Comparison of ENCODE assay signal across 2 cellular contexts in genomic region chr11:31218847-31219246, GRCh38.
TF ChIP-seq lines count a peak whose summit lies in the region.

No MANE protein-coding gene starts in this region.

TF ChIP-seq in GM23338, 12 proteins besides CTCF, POLR2A, EP300 and RAD21 (continued from another document):
- no peak for TF ChIP-seq ZNF462 (CRISPR knock-in tag; IDR thresholded peaks at IDR 0.05)
- no peak for TF ChIP-seq STAT1 (IDR thresholded peaks at IDR 0.05; ENCODE audit: unreplicated experiment)
- no peak for TF ChIP-seq ZNF114 (CRISPR knock-in tag; IDR thresholded peaks at IDR 0.05)
- no peak for TF ChIP-seq REST (IDR thresholded peaks at IDR 0.05; ENCODE audit: unreplicated experiment)
- TF ChIP-seq POLR2AphosphoS5 (IDR thresholded peaks at IDR 0.05; ENCODE audit: low read depth), result no peak
- no peak for TF ChIP-seq JUNB (IDR thresholded peaks at IDR 0.05; ENCODE audit: unreplicated experiment)
- TF ChIP-seq ETS1 (IDR thresholded peaks at IDR 0.05), result no peak
- no peak for TF ChIP-seq EZH2phosphoT487 (IDR thresholded peaks at IDR 0.05; ENCODE audit: unreplicated experiment)
- no peak for TF ChIP-seq ZNF331 (CRISPR knock-in tag; IDR thresholded peaks at IDR 0.05; ENCODE audit: low read depth)
- TF ChIP-seq CREB1 (CRISPR knock-in tag; IDR thresholded peaks at IDR 0.05; ENCODE audit: low read depth), result no peak
- TF ChIP-seq EZH2 (IDR thresholded peaks at IDR 0.05; ENCODE audit: low read depth, unreplicated experiment), result no peak

TF ChIP-seq in H1, 55 proteins besides CTCF, POLR2A, EP300 and RAD21 (continued from another document):
- TF ChIP-seq TCF12 (IDR thresholded peaks at IDR 0.05; ENCODE audit: low read depth, low read length), result no peak
- no peak for TF ChIP-seq SAP30 (IDR thresholded peaks at IDR 0.05; ENCODE audit: insufficient read depth, insufficient replicate concordance, low read length)
- no peak for TF ChIP-seq JUND (IDR thresholded peaks at IDR 0.05; ENCODE audit: low read length)
- no peak for TF ChIP-seq ZNF274 (IDR thresholded peaks at IDR 0.05; ENCODE audit: borderline replicate concordance, extremely low read depth, low read length)
- TF ChIP-seq ASH2L (IDR thresholded peaks at IDR 0.05; ENCODE audit: low read length), result no peak
- no peak for TF ChIP-seq PHF8 (conservative IDR thresholded peaks at IDR 0.05; ENCODE audit: low read depth, low read length)
- TF ChIP-seq JUN (IDR thresholded peaks at IDR 0.05; ENCODE audit: low read depth, low read length), result no peak
- TF ChIP-seq CBX5 (IDR thresholded peaks at IDR 0.05; ENCODE audit: low read depth, low read length), result no peak
